In the genomic region with DNA sequence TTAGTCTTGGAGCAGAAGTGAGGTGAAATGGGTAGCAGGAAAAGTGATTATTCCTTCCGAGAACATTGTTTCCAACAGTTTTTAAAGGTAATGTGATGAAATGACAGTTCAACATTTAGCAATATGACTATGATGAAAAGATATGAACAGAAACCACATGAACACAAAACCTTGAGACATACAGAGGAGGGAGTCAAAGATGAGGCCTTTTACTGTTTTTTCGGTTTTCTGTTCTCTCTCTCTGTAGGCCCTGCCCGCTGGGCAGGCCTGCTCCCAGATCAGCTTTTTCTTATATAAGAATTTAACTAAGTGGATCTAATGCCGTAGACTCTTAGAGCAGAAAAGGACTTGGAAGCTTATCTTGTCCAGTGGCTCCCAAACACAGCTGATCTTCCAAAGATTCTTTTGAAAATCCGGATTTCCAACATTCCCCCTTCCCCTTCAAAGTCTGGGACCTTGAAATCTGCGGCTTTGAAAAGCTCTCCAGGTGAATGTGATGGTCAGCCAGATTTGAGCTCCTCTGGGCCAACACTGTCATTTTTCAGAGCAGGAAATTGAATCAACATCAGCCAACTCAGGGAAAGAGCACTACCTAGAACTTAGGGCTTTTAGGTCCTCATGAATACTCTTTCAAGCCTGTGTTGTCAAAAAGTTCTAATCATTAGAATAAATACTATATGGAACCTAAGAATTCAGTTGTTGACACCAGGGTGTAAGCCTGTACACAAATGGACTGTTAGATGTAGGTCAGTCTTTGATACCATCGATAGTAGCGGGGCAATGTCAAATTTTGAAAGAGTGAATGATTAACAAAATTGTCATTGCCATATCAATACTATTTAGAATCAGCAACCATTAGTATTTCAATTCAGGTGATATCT, we compare ENCODE assay signal across 1 cellular context.
TF ChIP-seq lines count a peak whose summit lies in the region.

No MANE protein-coding gene starts in this region.

TF ChIP-seq in GM12878, 131 proteins besides CTCF, POLR2A, EP300 and RAD21:
- no peak for TF ChIP-seq BHLHE40 (IDR thresholded peaks at IDR 0.05; ENCODE audit: borderline replicate concordance in 1 of 2, low read depth in 2 of 2, low read length in 1 of 2)
